9 cellular contexts compared by ENCODE assay signal in genomic region chr7:37942934-37943610, GRCh38. TPM values are rescaled to one million over a fixed set of nuclear protein-coding genes. Genes with fewer than 3 reads are reported as not detected.
DNase-seq lines count a peak whose midpoint lies in the region; ATAC-seq and TF ChIP-seq lines count a peak whose summit lies in the region.
"Had no signal": no experiment of that assay in that cellular context is flagged by ENCODE, and none has a peak within 500 bp of the region (broad histone marks: within the 10 kb centered on the region; RNA-seq: fewer than 3 reads in every experiment).

No MANE protein-coding gene starts in this region.

- H3K4me3 Mint-ChIP-seq in WTC11, result no peak overlapping the region
- H3K4me3 Mint-ChIP-seq in naive thymus-derived CD4-positive, alpha-beta T cell, result no peak overlapping the region

- H3K27ac ChIP-seq in naive thymus-derived CD4-positive, alpha-beta T cell (ENCODE audit: low read depth, low read length), result no peak overlapping the region
- H3K27ac ChIP-seq: SK-N-MC had no signal

- peaks cover 12% of the 10 kb centered on the region for H3K4me1 Mint-ChIP-seq in WTC11
- no peaks in the 10 kb centered on the region for H3K4me1 Mint-ChIP-seq in naive thymus-derived CD4-positive, alpha-beta T cell

- POLR2A ChIA-PET in WTC11 (lab: Charles Lee), result no interaction called here
- POLR2A ChIA-PET in naive thymus-derived CD4-positive, alpha-beta T cell (lab: Charles Lee), result no interaction called here

- H3K4me1 ChIP-seq in naive thymus-derived CD4-positive, alpha-beta T cell (ENCODE audit: control insufficient read depth in 2 of 2, insufficient read depth in 2 of 2, low read length in 2 of 2), result no peaks in the 10 kb centered on the region

- CTCF ChIA-PET in WTC11 (lab: Charles Lee), result no interaction called here
- CTCF ChIA-PET in naive thymus-derived CD4-positive, alpha-beta T cell (lab: Charles Lee), result no interaction called here

- H3K9me3 Mint-ChIP-seq in WTC11, result peaks cover 4% of the 10 kb centered on the region
- H3K9me3 Mint-ChIP-seq in naive thymus-derived CD4-positive, alpha-beta T cell, result peaks cover 0 to 5% (median 0%) of the 10 kb centered on the region in 11 donors

- no peaks in the 10 kb centered on the region for H3K27me3 Mint-ChIP-seq in WTC11 (ENCODE audit: low read depth)
- H3K27me3 Mint-ChIP-seq in naive thymus-derived CD4-positive, alpha-beta T cell, result peaks cover 0 to 5% (median 0%) of the 10 kb centered on the region in 5 donors

- no peak for TF ChIP-seq CTCF in WTC11 (IDR thresholded peaks at IDR 0.05)

- H3K36me3 Mint-ChIP-seq in WTC11, result 0 out of 2 replicates have a peak, but pooled peaks cover 4% of the 10 kb centered on the region
- H3K36me3 Mint-ChIP-seq in naive thymus-derived CD4-positive, alpha-beta T cell, result no peaks in the 10 kb centered on the region

- H3K9me3 ChIP-seq in naive thymus-derived CD4-positive, alpha-beta T cell (ENCODE audit: control insufficient read depth in 2 of 3, low read length in 3 of 3), result no peaks in the 10 kb centered on the region

- intact Hi-C loops in left ventricle myocardium superior (cut with micrococcal nuclease), result no loop called here
- intact Hi-C loops in naive thymus-derived CD4-positive, alpha-beta T cell (cut with micrococcal nuclease), result no loop called here

- DNase-seq in WTC11 (ENCODE audit: low spot score) (peak; percentile 50), left ventricle myocardium superior (peak; percentile 89), renal cortical epithelial cell (ENCODE audit: low read depth) (peak; percentile 74), T-helper 1 cell (no peak), activated T-cell treated with anti-CD3 and anti-CD28 coated beads for 4 hours (no peak)
- no peak for DNase-seq in naive thymus-derived CD4-positive, alpha-beta T cell

- no peaks in the 10 kb centered on the region for H3K36me3 ChIP-seq in naive thymus-derived CD4-positive, alpha-beta T cell (ENCODE audit: control insufficient read depth in 2 of 3, insufficient read depth in 3 of 3, low read length in 3 of 3)

- ATAC-seq in GM18870 (IDR thresholded peaks at IDR 0.05; ENCODE audit: unreplicated experiment), result peak; percentile 40
- peak; percentile 96 for ATAC-seq in WTC11
- ATAC-seq in left ventricle myocardium superior, result peak; percentile 97
- no peak for ATAC-seq in naive thymus-derived CD4-positive, alpha-beta T cell
- no peak for ATAC-seq in GM21528 (IDR thresholded peaks at IDR 0.05; ENCODE audit: low FRiP score, unreplicated experiment)

- H3K27me3 ChIP-seq in naive thymus-derived CD4-positive, alpha-beta T cell (ENCODE audit: control insufficient read depth in 2 of 2, insufficient read depth in 2 of 2, low read length in 2 of 2), result no peaks in the 10 kb centered on the region

- no peak overlapping the region for H3K4me3 ChIP-seq in naive thymus-derived CD4-positive, alpha-beta T cell (ENCODE audit: low read length)
- H3K4me3 ChIP-seq: SK-N-MC had no signal

- peak overlapping the region; percentile 6 for H3K27ac Mint-ChIP-seq in WTC11
- H3K27ac Mint-ChIP-seq in naive thymus-derived CD4-positive, alpha-beta T cell, result no peak overlapping the region

TF ChIP-seq in WTC11, 78 proteins besides CTCF, POLR2A, EP300 and RAD21:
- TF ChIP-seq MXD4 (CRISPR knock-in tag; IDR thresholded peaks at IDR 0.05; ENCODE audit: borderline replicate concordance), result no peak
- peak; percentile 81; the same call in 1 of the 2 replicates for TF ChIP-seq GABPB1 (CRISPR knock-in tag; IDR thresholded peaks at IDR 0.05)

RNA-seq across cellular contexts. Expression of gene EPDR1, which starts 22.6 kb away (rescaled TPM):
- total RNA-seq in WTC11 (2021) (6.3 to 7.4 TPM (median 6.7 TPM) in 3 replicates), left ventricle myocardium superior (36.7 TPM), renal cortical epithelial cell (83.4 and 90.1 TPM in 2 replicates)
- total RNA-seq in naive thymus-derived CD4-positive, alpha-beta T cell, result 1 to 10 TPM in 1 of 5 experiments, under 1 TPM in 3, not detected in 1; 0.43 to 1.4 (median 0.72) TPM
- polyA plus RNA-seq in naive thymus-derived CD4-positive, alpha-beta T cell, result 1 to 10 TPM; 1.3 to 3.3 TPM

RNA-seq across cellular contexts. Expression of gene SFRP4, which starts 26.5 kb away (rescaled TPM):
- total RNA-seq in WTC11 (2021), result 0.07 to 0.24 TPM (median 0.09 TPM) in 3 replicates
- 1.0 TPM for total RNA-seq in left ventricle myocardium superior
- 1.0 and 2.4 TPM in 2 replicates for total RNA-seq in renal cortical epithelial cell
- total RNA-seq in naive thymus-derived CD4-positive, alpha-beta T cell, result not detected
- not detected for polyA plus RNA-seq in naive thymus-derived CD4-positive, alpha-beta T cell

Comparison
In these comparisons a context has a peak if more than half of its experiments do, and no peak if none do; other contexts are left out.
1. ATAC-seq: peak in GM18870 (single experiment), WTC11 (single experiment) and left ventricle myocardium superior (single experiment); none in naive thymus-derived CD4-positive, alpha-beta T cell (single experiment) and GM21528 (single experiment).
2. DNase-seq: peak in WTC11 (single experiment), left ventricle myocardium superior (single experiment) and renal cortical epithelial cell (single experiment); none in naive thymus-derived CD4-positive, alpha-beta T cell (0 of 9), T-helper 1 cell (0 of 5) and activated T-cell treated with anti-CD3 and anti-CD28 coated beads for 4 hours (single experiment).